20 cellular contexts compared by ENCODE assay signal in genomic region chr1:21811875-21812305, GRCh38. TPM values are rescaled to one million over a fixed set of nuclear protein-coding genes. Genes with fewer than 3 reads are reported as not detected.
A peak's percentile ranks its signal among the peaks of the same experiment; 100 is the strongest.
DNase-seq lines count a peak whose midpoint lies in the region; ATAC-seq, FAIRE-seq and TF ChIP-seq lines count a peak whose summit lies in the region.
"Had no signal": no experiment of that assay in that cellular context is flagged by ENCODE, and none has a peak within 500 bp of the region (broad histone marks: within the 10 kb centered on the region; RNA-seq: fewer than 3 reads in every experiment).

A gene with protein sequence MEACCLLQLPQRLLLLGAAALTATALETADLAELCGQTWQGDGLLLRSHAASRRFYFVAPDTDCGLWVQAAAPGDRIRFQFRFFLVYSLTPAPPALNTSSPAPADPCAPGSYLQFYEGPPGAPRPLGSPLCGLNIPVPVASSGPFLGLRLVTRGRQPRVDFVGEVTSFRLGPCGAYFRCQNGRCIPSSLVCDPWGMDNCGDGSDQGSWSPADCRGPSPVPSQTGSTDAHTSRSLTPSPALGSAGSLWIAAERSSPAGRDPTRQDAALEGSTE (plus strand): TSS chr1:21812265. CDS start chr1:21812452, 187 bp downstream.

- peaks cover 18% of the 10 kb centered on the region for H3K27me3 Mint-ChIP-seq in activated naive CD8-positive, alpha-beta T cell treated with anti-CD3 and anti-CD28 coated beads, Interleukin-2, amount 50 U/mL, for 24 hours

- H3K9me3 ChIP-seq in A549 (no peaks in the 10 kb centered on the region), SK-N-SH (no peaks in the 10 kb centered on the region)
- H3K9me3 ChIP-seq: SJSA1, tibial artery had no signal

- POLR2A ChIA-PET in A549 (lab: Yijun Ruan, JAX), result no interaction called here
- POLR2A ChIA-PET in SK-N-SH (lab: Yijun Ruan, JAX), result no interaction called here

- peaks cover 2% of the 10 kb centered on the region for H3F3A ChIP-seq in SK-N-SH (replicated peaks; ENCODE audit: insufficient read depth)

- H3K9ac ChIP-seq in SK-N-SH, result no peak within 1 kb of the TSS

- no peaks in the 10 kb centered on the region for H3K36me3 Mint-ChIP-seq in activated naive CD8-positive, alpha-beta T cell treated with anti-CD3 and anti-CD28 coated beads, Interleukin-2, amount 50 U/mL, for 24 hours (ENCODE audit: low read depth)
- H3K36me3 Mint-ChIP-seq: brain had no signal

- peaks cover 10% of the 10 kb centered on the region for H3K4me1 Mint-ChIP-seq in activated naive CD8-positive, alpha-beta T cell treated with anti-CD3 and anti-CD28 coated beads, Interleukin-2, amount 50 U/mL, for 24 hours
- H3K4me1 Mint-ChIP-seq: brain had no signal

- H3K4me2 ChIP-seq in A549, result no peak within 1 kb of the TSS
- no peak within 1 kb of the TSS for H3K4me2 ChIP-seq in SK-N-SH

- no peak for TF ChIP-seq CTCF in A549 (IDR thresholded peaks at IDR 0.05)
- TF ChIP-seq CTCF in SK-N-SH (IDR thresholded peaks at IDR 0.05), result no peak

- no peak for TF ChIP-seq POLR2A in A549 (IDR thresholded peaks at IDR 0.05; ENCODE audit: low read length)

- DNase-seq in A549 (ENCODE audit: low read depth in 1 of 2, low spot score in 1 of 2) (no peak), EH (ENCODE audit: low read depth) (peak; percentile 55), SK-N-SH (peak; percentile 34), left colon (no peak), NAMALWA (ENCODE audit: low spot score) (no peak), caudate nucleus (lab: John Stamatoyannopoulos, UW) (no peak)
- DNase-seq in activated naive CD8-positive, alpha-beta T cell treated with anti-CD3 and anti-CD28 coated beads, Interleukin-2, amount 50 U/mL, for 24 hours, result no peak
- DNase-seq: activated CD8-positive, alpha-beta T cell treated with anti-CD3 and anti-CD28 coated beads, Interleukin-2, amount 10 ng/mL, durations not matched to agents 7 days and 5 days; activated gamma-delta T cell treated with Interleukin-2 at 50 U/mL for 16 hours; effector CD4-positive, alpha-beta T cell; kidney; NCI-H1930; NK-92 treated with Interleukin-12 subunit alpha and Interleukin-12 subunit beta, amount 100 ng/mL, for 24 hours; tibial artery had no signal

- intact Hi-C loops in left colon (cut with DNase I, micrococcal nuclease), result no loop called here

- CTCF ChIA-PET in A549 (lab: Yijun Ruan, JAX), result interaction anchor here (1.0 kb wide), 1 partner anchor 15 kb away, joined by 3 read pairs; no protein-coding TSS in a partner anchor
- CTCF ChIA-PET in SK-N-SH (lab: Yijun Ruan, JAX), result no interaction called here

- H3K27ac ChIP-seq in A549 (no peak within 1 kb of the TSS), SK-N-SH (ENCODE audit: low read depth in 2 of 2, low read length in 1 of 2) (no peak within 1 kb of the TSS), caudate nucleus (ENCODE audit: low read depth, low read length) (no peak within 1 kb of the TSS)
- H3K27ac ChIP-seq: SJSA1, tibial artery had no signal

- no peak within 1 kb of the TSS for H3K27ac Mint-ChIP-seq in activated naive CD8-positive, alpha-beta T cell treated with anti-CD3 and anti-CD28 coated beads, Interleukin-2, amount 50 U/mL, for 24 hours
- H3K27ac Mint-ChIP-seq: activated CD8-positive, alpha-beta T cell treated with anti-CD3 and anti-CD28 coated beads, Interleukin-2, amount 10 ng/mL, durations not matched to agents 7 days and 5 days had no signal

- no peak within 1 kb of the TSS for H2AFZ ChIP-seq in SK-N-SH (ENCODE audit: low read depth)

- no peaks in the 10 kb centered on the region for H3K9me3 Mint-ChIP-seq in activated naive CD8-positive, alpha-beta T cell treated with anti-CD3 and anti-CD28 coated beads, Interleukin-2, amount 50 U/mL, for 24 hours

- peak; percentile 44 to 52; a peak in 4 of 6 replicates for ATAC-seq in A549
- ATAC-seq in left colon, result peak; percentile 29
- no peak for ATAC-seq in activated naive CD8-positive, alpha-beta T cell treated with anti-CD3 and anti-CD28 coated beads, Interleukin-2, amount 50 U/mL, for 24 hours
- ATAC-seq in HG02610 (IDR thresholded peaks at IDR 0.05; ENCODE audit: unreplicated experiment), result no peak
- ATAC-seq: activated CD8-positive, alpha-beta T cell treated with anti-CD3 and anti-CD28 coated beads, Interleukin-2, amount 10 ng/mL, durations not matched to agents 7 days and 5 days had no signal

- 76% methylated on average over 2 of the region's 2 CpGs for WGBS in A549 (ENCODE audit: missing lambda C conversion rate)
- WGBS in SK-N-SH (ENCODE audit: low lambda C conversion rate), result 92% methylated on average over 2 of the region's 2 CpGs

- TF ChIP-seq EP300 in A549 (IDR thresholded peaks at IDR 0.05) (no peak), SK-N-SH (IDR thresholded peaks at IDR 0.05; ENCODE audit: borderline replicate concordance in 1 of 2, low read depth in 1 of 2, low read length in 1 of 2) (no peak)

- no peaks in the 10 kb centered on the region for H4K20me1 ChIP-seq in SK-N-SH (ENCODE audit: insufficient read depth)

- TF ChIP-seq RAD21 in A549 (conservative IDR thresholded peaks at IDR 0.05 in 1 of 2, IDR thresholded peaks at IDR 0.05 in 1 of 2) (no peak), SK-N-SH (IDR thresholded peaks at IDR 0.05; ENCODE audit: low read length) (no peak)

- no peaks in the 10 kb centered on the region for H3K4me1 ChIP-seq in A549
- H3K4me1 ChIP-seq in SK-N-SH (ENCODE audit: control insufficient read depth in 1 of 2, insufficient read depth in 2 of 2, low read depth in 1 of 2, low read length in 1 of 2), result no peaks in the 10 kb centered on the region; a peak in 1 of 4 replicates
- H3K4me1 ChIP-seq: SJSA1 had no signal

- no peak within 1 kb of the TSS for H3K4me3 ChIP-seq in A549
- no peak within 1 kb of the TSS for H3K4me3 ChIP-seq in SK-N-SH (ENCODE audit: low read depth in 2 of 2, low read length in 1 of 2)
- H3K4me3 ChIP-seq: SJSA1, tibial artery had no signal

- FAIRE-seq in A549 (lab: Jason Lieb, UNC), result no peak
- FAIRE-seq: kidney had no signal

- H3K36me3 ChIP-seq in SK-N-SH (replicated peaks in 1 of 2; ENCODE audit: control insufficient read depth in 1 of 2, insufficient read depth in 2 of 2, low read length in 1 of 2), result no peaks in the 10 kb centered on the region
- H3K36me3 ChIP-seq: SJSA1, tibial artery had no signal

- no peak within 1 kb of the TSS for H3K4me3 Mint-ChIP-seq in activated naive CD8-positive, alpha-beta T cell treated with anti-CD3 and anti-CD28 coated beads, Interleukin-2, amount 50 U/mL, for 24 hours
- H3K4me3 Mint-ChIP-seq: activated CD8-positive, alpha-beta T cell treated with anti-CD3 and anti-CD28 coated beads, Interleukin-2, amount 10 ng/mL, durations not matched to agents 7 days and 5 days had no signal

- no peaks in the 10 kb centered on the region for H3K27me3 ChIP-seq in SK-N-SH (ENCODE audit: insufficient read depth)
- H3K27me3 ChIP-seq: SJSA1 had no signal

- no peaks in the 10 kb centered on the region for H3K79me2 ChIP-seq in SK-N-SH (ENCODE audit: insufficient read depth)

- H3K9me2 ChIP-seq in SK-N-SH, result no peaks in the 10 kb centered on the region

TF ChIP-seq in A549, 52 proteins besides CTCF, POLR2A, EP300 and RAD21 (continues in another document):
- TF ChIP-seq HOXA7 (CRISPR knock-in tag; IDR thresholded peaks at IDR 0.05), result no peak
- TF ChIP-seq ZFP36 (IDR thresholded peaks at IDR 0.05; ENCODE audit: borderline replicate concordance, partially characterized antibody), result no peak
- TF ChIP-seq, protein P1, sequence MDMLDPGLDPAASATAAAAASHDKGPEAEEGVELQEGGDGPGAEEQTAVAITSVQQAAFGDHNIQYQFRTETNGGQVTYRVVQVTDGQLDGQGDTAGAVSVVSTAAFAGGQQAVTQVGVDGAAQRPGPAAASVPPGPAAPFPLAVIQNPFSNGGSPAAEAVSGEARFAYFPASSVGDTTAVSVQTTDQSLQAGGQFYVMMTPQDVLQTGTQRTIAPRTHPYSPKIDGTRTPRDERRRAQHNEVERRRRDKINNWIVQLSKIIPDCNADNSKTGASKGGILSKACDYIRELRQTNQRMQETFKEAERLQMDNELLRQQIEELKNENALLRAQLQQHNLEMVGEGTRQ (IDR thresholded peaks at IDR 0.05), result no peak
- TF ChIP-seq CBX8 (IDR thresholded peaks at IDR 0.05), result no peak
- TF ChIP-seq EHMT2 (IDR thresholded peaks at IDR 0.05; ENCODE audit: low read depth), result no peak

TF ChIP-seq in SK-N-SH, 30 proteins besides CTCF, POLR2A, EP300 and RAD21:
- TF ChIP-seq FOXJ3 (CRISPR knock-in tag; IDR thresholded peaks at IDR 0.05) (no peak), GATA2 (CRISPR knock-in tag; IDR thresholded peaks at IDR 0.05) (no peak), TAF1 (IDR thresholded peaks at IDR 0.05; ENCODE audit: borderline replicate concordance, low read depth, low read length) (no peak), SIN3A (IDR thresholded peaks at IDR 0.05; ENCODE audit: borderline replicate concordance, low read depth, low read length) (no peak), RCOR1 (IDR thresholded peaks at IDR 0.05; ENCODE audit: low read length) (no peak), MAX (IDR thresholded peaks at IDR 0.05; ENCODE audit: low read depth) (no peak), JUND (IDR thresholded peaks at IDR 0.05) (no peak)
TF ChIP-seq in SK-N-SH: peak in this region for 0.

RNA-seq across cellular contexts. Expression of the gene that starts here (rescaled TPM):
- polyA plus RNA-seq in A549 (2011; rRNA removed), result not detected in 2 replicates
- not detected in 2 replicates for polyA plus RNA-seq in A549 (2012; cell fraction: cytosol; rRNA removed)
- 0.01 TPM in 1 of 2 replicates, not detected in the other for polyA plus RNA-seq in A549 (2012; cell fraction: nucleus; rRNA removed)
- 0.03 to 0.08 TPM (median 0.05 TPM) in 3 replicates for polyA plus RNA-seq in A549 (2017; fragmentation: RNase III; extraction: RNeasy Plus Mini Kit Qiagen cat#74134 plus additional on column Dnase treatment)
- polyA minus RNA-seq in A549 (2011; rRNA and poly(A)+ RNA removed), result not detected in 2 replicates
- 0.02 TPM in 1 of 2 replicates, not detected in the other for polyA plus RNA-seq in SK-N-SH (2012; rRNA removed)
- polyA plus RNA-seq in SK-N-SH (2012; cell fraction: cytosol; rRNA removed), result not detected in 2 replicates
- polyA plus RNA-seq in SK-N-SH (2012; cell fraction: nucleus; rRNA removed), result 0.02 and 0.04 TPM in 2 replicates
- under 1 TPM; 0.09 to 0.39 TPM for total RNA-seq in left colon
- total RNA-seq: activated CD8-positive, alpha-beta T cell treated with anti-CD3 and anti-CD28 coated beads, Interleukin-2, amount 10 ng/mL, durations not matched to agents 7 days and 5 days; G401; pulmonary artery endothelial cell; SJSA1 had no signal
- polyA plus RNA-seq: CD14-positive monocyte had no signal

Comparison
In these comparisons a context has a peak if more than half of its experiments do, and no peak if none do; other contexts are left out.
1. Peak in ATAC-seq in A549; RNA of the gene not detected or under 1 TPM.
2. Peak in DNase-seq in SK-N-SH; RNA of the gene not detected or under 1 TPM.
3. Peak in ATAC-seq in left colon; RNA of the gene not detected or under 1 TPM.